Comparison of ENCODE assay signal across 25 cellular contexts in the genomic region with DNA sequence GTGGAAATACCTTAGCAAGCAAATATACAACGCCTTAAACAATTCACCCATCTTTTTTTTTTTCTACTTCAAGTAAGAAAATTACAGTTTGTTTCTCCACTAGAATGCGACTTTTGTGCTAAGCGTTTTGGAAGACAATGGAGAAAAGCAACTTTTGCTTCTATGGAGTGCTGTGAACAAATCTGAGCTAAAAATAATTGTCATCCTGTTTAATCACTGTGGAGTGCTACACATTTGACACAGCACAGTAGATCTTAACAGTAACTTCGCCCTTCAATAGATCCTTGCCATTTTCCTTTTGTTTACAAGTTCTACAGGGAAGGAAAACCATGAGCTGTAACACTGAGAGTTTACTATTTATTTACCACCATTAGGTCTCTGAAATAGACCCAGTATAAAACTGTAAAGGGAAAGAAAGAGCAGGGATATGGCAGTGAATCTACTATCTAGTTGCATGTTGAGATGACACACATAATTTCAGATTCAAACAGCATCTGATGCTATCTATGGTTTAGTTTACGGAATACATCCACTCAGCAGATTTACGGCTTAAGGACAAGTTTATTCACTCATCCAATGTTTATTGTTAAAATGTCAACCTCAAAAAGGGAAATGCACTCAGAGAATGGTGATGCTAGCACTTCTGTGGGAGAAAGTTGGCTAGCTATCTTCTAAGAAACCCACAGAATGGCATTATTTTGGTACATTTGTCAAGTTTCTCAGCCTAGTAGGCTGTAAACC.
"Had no signal": no experiment of that assay in that cellular context is flagged by ENCODE, and none has a peak within 500 bp of the region (broad histone marks: within the 10 kb centered on the region; RNA-seq: fewer than 3 reads in every experiment).

No MANE protein-coding gene starts in this region.

- H3K27ac Mint-ChIP-seq: activated B cell treated with CpG ODN at 0.5 μM for 24 hours; activated CD8-positive, alpha-beta T cell treated with anti-CD3 and anti-CD28 coated beads, Interleukin-2, amount 10 ng/mL, durations not matched to agents 7 days and 5 days; activated naive CD4-positive, alpha-beta T cell treated with anti-CD3 and anti-CD28 coated beads, Interleukin-2, amount 50 U/mL, for 24 hours; memory B cell; natural killer cell had no signal

- H3K4me3 Mint-ChIP-seq: activated B cell treated with CpG ODN at 0.5 μM for 24 hours; activated CD8-positive, alpha-beta T cell treated with anti-CD3 and anti-CD28 coated beads, Interleukin-2, amount 10 ng/mL, durations not matched to agents 7 days and 5 days; activated naive CD4-positive, alpha-beta T cell treated with anti-CD3 and anti-CD28 coated beads, Interleukin-2, amount 50 U/mL, for 24 hours; central memory CD8-positive, alpha-beta T cell; memory B cell; natural killer cell had no signal

- H3K4me3 ChIP-seq: body of pancreas, coronary artery, suprapubic skin had no signal

- H3K27me3 Mint-ChIP-seq: activated B cell treated with CpG ODN at 0.5 μM for 24 hours; activated naive CD4-positive, alpha-beta T cell treated with anti-CD3 and anti-CD28 coated beads, Interleukin-2, amount 50 U/mL, for 24 hours; central memory CD8-positive, alpha-beta T cell; memory B cell had no signal

- H3K27ac ChIP-seq: body of pancreas, coronary artery, suprapubic skin had no signal

- H3K9me3 Mint-ChIP-seq: activated B cell treated with CpG ODN at 0.5 μM for 24 hours; activated naive CD4-positive, alpha-beta T cell treated with anti-CD3 and anti-CD28 coated beads, Interleukin-2, amount 50 U/mL, for 24 hours; central memory CD8-positive, alpha-beta T cell; memory B cell; natural killer cell had no signal

- H3K4me1 Mint-ChIP-seq: activated B cell treated with CpG ODN at 0.5 μM for 24 hours; activated naive CD4-positive, alpha-beta T cell treated with anti-CD3 and anti-CD28 coated beads, Interleukin-2, amount 50 U/mL, for 24 hours; memory B cell; natural killer cell had no signal

- ATAC-seq: activated CD8-positive, alpha-beta T cell treated with anti-CD3 and anti-CD28 coated beads, Interleukin-2, amount 10 ng/mL, durations not matched to agents 7 days and 5 days; body of pancreas; left lobe of liver; natural killer cell had no signal

- H3K27me3 ChIP-seq: body of pancreas, suprapubic skin had no signal

- DNase-seq: activated B cell treated with CpG ODN at 0.5 μM for 24 hours; activated CD4-positive, alpha-beta T cell treated with anti-CD3 and anti-CD28 coated beads for 48 hours; activated CD8-positive, alpha-beta memory T cell treated with anti-CD3 and anti-CD28 coated beads, Interleukin-2, amount 50 U/mL, for 4 hours; activated CD8-positive, alpha-beta T cell treated with anti-CD3 and anti-CD28 coated beads, Interleukin-2, amount 10 ng/mL, durations not matched to agents 7 days and 5 days; activated effector memory CD4-positive, alpha-beta T cell treated with anti-CD3 and anti-CD28 coated beads, Interleukin-2, amount 50 U/mL, for 16 hours; activated T-cell treated with anti-CD3 and anti-CD28 coated beads, Interleukin-2, amount 50 U/mL, for 48 hours; amygdala; body of pancreas; effector CD8-positive, alpha-beta T cell; foreskin melanocyte; head of caudate nucleus; natural killer cell; posterior cingulate gyrus; retina; stimulated activated CD4-positive, alpha-beta T cell treated with anti-CD3 and anti-CD28 coated beads, Interleukin-15, amount 100 ng/mL, for 24 hours; stimulated activated CD4-positive, alpha-beta T cell treated with anti-CD3 and anti-CD28 coated beads, Interleukin-4, amount 100 ng/mL, for 4 hours; stimulated activated CD8-positive, alpha-beta memory T cell treated with anti-CD3 and anti-CD28 coated beads, Interleukin-4, amount 100 ng/mL, for 48 hours; stimulated activated naive CD4-positive, alpha-beta T cell treated with Interleukin-2 at 50 U/mL for 16 hours; trophoblast cell had no signal

- H3K36me3 Mint-ChIP-seq: natural killer cell had no signal

- H3K36me3 ChIP-seq: suprapubic skin had no signal

- H3K9me3 ChIP-seq: body of pancreas, suprapubic skin had no signal
